In the genomic region with DNA sequence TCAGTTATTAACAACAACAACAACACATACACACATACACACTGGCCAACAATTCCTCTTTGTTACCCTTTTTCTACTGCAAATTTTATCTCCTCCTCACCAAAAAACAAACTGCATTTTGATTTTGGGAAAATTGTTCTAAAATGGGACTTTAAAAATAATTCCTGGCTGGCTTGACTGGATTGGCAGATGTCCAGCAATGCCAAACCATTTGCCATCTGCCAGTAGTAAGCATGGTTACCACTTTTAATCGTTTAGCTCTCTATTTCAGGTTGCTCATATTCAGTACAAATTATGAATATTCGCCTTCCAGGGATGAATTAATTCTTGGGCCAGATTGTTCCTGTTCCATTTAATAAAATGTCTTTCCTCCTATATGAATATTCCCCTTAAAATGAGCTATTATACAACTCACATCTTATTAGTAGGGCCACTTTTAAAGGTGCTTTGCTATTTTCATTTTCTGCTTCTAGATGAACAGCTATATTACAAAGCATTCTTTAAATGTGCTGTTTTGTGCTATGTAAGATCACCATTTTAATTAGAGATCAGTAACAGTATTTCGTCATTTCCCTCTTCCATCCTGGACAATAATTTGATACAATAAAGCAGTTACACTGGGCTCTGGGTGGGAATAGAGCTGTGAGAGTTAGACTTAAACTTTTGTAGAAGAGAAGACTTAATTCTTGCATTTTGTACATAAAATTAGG, we compare ENCODE assay signal across 10 cellular contexts. TPM values are rescaled to one million over a fixed set of nuclear protein-coding genes. Genes with fewer than 3 reads are reported as not detected.
DNase-seq lines count a peak whose midpoint lies in the region; ATAC-seq, FAIRE-seq and TF ChIP-seq lines count a peak whose summit lies in the region.
"Had no signal": no experiment of that assay in that cellular context is flagged by ENCODE, and none has a peak within 500 bp of the region (broad histone marks: within the 10 kb centered on the region; RNA-seq: fewer than 3 reads in every experiment).

No MANE protein-coding gene starts in this region.

- peaks cover 31% of the 10 kb centered on the region for H3K27me3 Mint-ChIP-seq in activated CD4-positive, alpha-beta T cell treated with anti-CD3 and anti-CD28 coated beads, Interleukin-2, amount 10 ng/mL, durations not matched to agents 24 days and 14 days
- H3K27me3 Mint-ChIP-seq in activated naive CD8-positive, alpha-beta T cell, result no peaks in the 10 kb centered on the region
- H3K27me3 Mint-ChIP-seq in type B pancreatic cell, result no peaks in the 10 kb centered on the region

- H4K20me1 ChIP-seq in keratinocyte (ENCODE audit: control insufficient read depth, extremely low read depth, insufficient read depth, low read length), result no peaks in the 10 kb centered on the region

- H3K4me1 ChIP-seq in keratinocyte (ENCODE audit: control insufficient read depth, extremely low read depth, insufficient read depth, low read length), result no peaks in the 10 kb centered on the region
- H3K4me1 ChIP-seq in SJCRH30, result 0 out of 2 replicates have a peak, but pooled peaks cover under 1% of the 10 kb centered on the region
- H3K4me1 ChIP-seq: foreskin keratinocyte had no signal

- H3K4me2 ChIP-seq in keratinocyte (ENCODE audit: control insufficient read depth, extremely low read depth, insufficient read depth, low read depth, low read length), result peak overlapping the region; percentile 24

- no peak for TF ChIP-seq CTCF in keratinocyte (optimal IDR thresholded peaks at IDR 0.05 in 1 of 3, IDR thresholded peaks at IDR 0.05 in 1 of 3, conservative IDR thresholded peaks at IDR 0.05 in 1 of 3; ENCODE audit: extremely low read depth in 1 of 3, insufficient read depth in 2 of 3, low read length in 3 of 3)
- no peak for TF ChIP-seq CTCF in type B pancreatic cell (conservative IDR thresholded peaks at IDR 0.05)

- H3K9me3 Mint-ChIP-seq in activated CD4-positive, alpha-beta T cell treated with anti-CD3 and anti-CD28 coated beads, Interleukin-2, amount 10 ng/mL, durations not matched to agents 24 days and 14 days, result no peaks in the 10 kb centered on the region
- no peaks in the 10 kb centered on the region for H3K9me3 Mint-ChIP-seq in activated naive CD8-positive, alpha-beta T cell (ENCODE audit: low read depth)
- no peaks in the 10 kb centered on the region for H3K9me3 Mint-ChIP-seq in type B pancreatic cell

- H3K27me3 ChIP-seq in keratinocyte (ENCODE audit: control insufficient read depth, extremely low read depth, insufficient read depth, low read length) (no peaks in the 10 kb centered on the region), SJCRH30 (no peaks in the 10 kb centered on the region)
- H3K27me3 ChIP-seq: foreskin keratinocyte had no signal

- H2AFZ ChIP-seq in keratinocyte (ENCODE audit: control insufficient read depth, low read length), result no peak overlapping the region

- no peak for DNase-seq in activated CD4-positive, alpha-beta T cell treated with anti-CD3 and anti-CD28 coated beads, Interleukin-2, amount 10 ng/mL, durations not matched to agents 24 days and 14 days
- DNase-seq in activated CD4-positive, alpha-beta T cell treated with anti-CD3 and anti-CD28 coated beads for 1 hour, result no peak
- DNase-seq in keratinocyte (ENCODE audit: low read depth, low spot score), result no peak
- no peak for DNase-seq in SJCRH30
- no peak for DNase-seq in type B pancreatic cell (ENCODE audit: extremely low spot score, unreplicated experiment)
- DNase-seq: activated CD4-positive, alpha-beta T cell treated with anti-CD3 and anti-CD28 coated beads, Interleukin-2, amount 50 U/mL, for 48 hours; foreskin keratinocyte had no signal

- FAIRE-seq in keratinocyte (lab: Jason Lieb, UNC), result no peak

- no peak overlapping the region for H3K9ac ChIP-seq in keratinocyte (ENCODE audit: control insufficient read depth, extremely low read depth, insufficient read depth, low read length)

- no peaks in the 10 kb centered on the region for H3K36me3 ChIP-seq in keratinocyte (ENCODE audit: control insufficient read depth in 2 of 2, extremely low read depth in 1 of 2, insufficient read depth in 2 of 2, low read length in 2 of 2)
- H3K36me3 ChIP-seq in SJCRH30, result 0 out of 2 replicates have a peak, but pooled peaks cover 2% of the 10 kb centered on the region

- H3K4me1 Mint-ChIP-seq in activated CD4-positive, alpha-beta T cell treated with anti-CD3 and anti-CD28 coated beads, Interleukin-2, amount 10 ng/mL, durations not matched to agents 24 days and 14 days, result peaks cover 18% of the 10 kb centered on the region
- H3K4me1 Mint-ChIP-seq in activated naive CD8-positive, alpha-beta T cell (ENCODE audit: low read depth), result peaks cover 36% of the 10 kb centered on the region
- peaks cover 25% of the 10 kb centered on the region for H3K4me1 Mint-ChIP-seq in type B pancreatic cell (ENCODE audit: unreplicated experiment)

- H3K4me3 Mint-ChIP-seq in activated CD4-positive, alpha-beta T cell treated with anti-CD3 and anti-CD28 coated beads, Interleukin-2, amount 10 ng/mL, durations not matched to agents 24 days and 14 days, result peak overlapping the region; percentile 17
- H3K4me3 Mint-ChIP-seq in activated naive CD8-positive, alpha-beta T cell, result peak overlapping the region; percentile 62
- H3K4me3 Mint-ChIP-seq in type B pancreatic cell, result no peak overlapping the region

- peaks cover 1% of the 10 kb centered on the region for H3K36me3 Mint-ChIP-seq in activated CD4-positive, alpha-beta T cell treated with anti-CD3 and anti-CD28 coated beads, Interleukin-2, amount 10 ng/mL, durations not matched to agents 24 days and 14 days (ENCODE audit: low read depth)
- no peaks in the 10 kb centered on the region for H3K36me3 Mint-ChIP-seq in activated naive CD8-positive, alpha-beta T cell
- H3K36me3 Mint-ChIP-seq in type B pancreatic cell, result no peaks in the 10 kb centered on the region

- no peaks in the 10 kb centered on the region for H3K9me1 ChIP-seq in keratinocyte (ENCODE audit: control insufficient read depth, extremely low read depth, insufficient read depth, low read length)

- H3K9me3 ChIP-seq in keratinocyte (ENCODE audit: control insufficient read depth, low read depth, low read length) (no peaks in the 10 kb centered on the region), SJCRH30 (replicated peaks) (no peaks in the 10 kb centered on the region)

- no peak for ATAC-seq in HG03280 (IDR thresholded peaks at IDR 0.05; ENCODE audit: unreplicated experiment)
- ATAC-seq: foreskin keratinocyte had no signal

- intact Hi-C loops in activated CD4-positive, alpha-beta T cell treated with anti-CD3 and anti-CD28 coated beads, Interleukin-2, amount 10 ng/mL, durations not matched to agents 24 days and 14 days (cut with micrococcal nuclease), result no loop called here

- dilution Hi-C loops in keratinocyte (cut with MboI; ENCODE audit: extremely low pct_ligation_motif_present, low sequenced_read_pairs), result no loop called here

- H3K79me2 ChIP-seq in keratinocyte (ENCODE audit: control insufficient read depth, insufficient read depth, low read length), result no peaks in the 10 kb centered on the region

- H3K27ac ChIP-seq in keratinocyte (ENCODE audit: control insufficient read depth, insufficient read depth, low read length) (no peak overlapping the region), temporal lobe (ENCODE audit: low read depth, low read length) (peak overlapping the region; percentile 95), SJCRH30 (no peak overlapping the region)
- H3K27ac ChIP-seq: foreskin keratinocyte had no signal

- H3K4me3 ChIP-seq in keratinocyte (ENCODE audit: control insufficient read depth in 2 of 3, extremely low read depth in 1 of 3, insufficient read depth in 2 of 3, low read depth in 1 of 3, low read length in 3 of 3) (no peak overlapping the region), SJCRH30 (no peak overlapping the region)

- H3K27ac Mint-ChIP-seq in activated CD4-positive, alpha-beta T cell treated with anti-CD3 and anti-CD28 coated beads, Interleukin-2, amount 10 ng/mL, durations not matched to agents 24 days and 14 days, result no peak overlapping the region
- H3K27ac Mint-ChIP-seq in activated naive CD8-positive, alpha-beta T cell, result no peak overlapping the region
- H3K27ac Mint-ChIP-seq in type B pancreatic cell, result no peak overlapping the region

RNA-seq across cellular contexts. Expression of a gene that starts 35.6 kb away (rescaled TPM):
- total RNA-seq in activated CD4-positive, alpha-beta T cell treated with anti-CD3 and anti-CD28 coated beads, Interleukin-2, amount 10 ng/mL, durations not matched to agents 24 days and 14 days, result 46.2 TPM in 2 replicates
- 9.5 to 19.8 TPM (median 17.3 TPM) in 3 replicates for polyA plus RNA-seq in keratinocyte
- polyA plus RNA-seq in keratinocyte (2011; ENCODE audit: low read depth), result 83.1 TPM
- 17.0 and 27.9 TPM in 2 replicates for polyA plus RNA-seq in keratinocyte (2011; cell fraction: cytosol; rRNA removed)
- polyA plus RNA-seq in keratinocyte (2011; cell fraction: nucleus; rRNA removed), result 21.1 and 30.5 TPM in 2 replicates
- polyA plus RNA-seq in keratinocyte (2012; ENCODE audit: low replicate concordance), result 21.5 and 34.8 TPM in 2 replicates
- polyA minus RNA-seq in keratinocyte, result 1.8 to 8.0 TPM (median 2.8 TPM) in 3 replicates
- polyA minus RNA-seq in keratinocyte (2011; cell fraction: cytosol; rRNA and poly(A)+ RNA removed), result 5.9 TPM
- polyA minus RNA-seq in keratinocyte (2011; cell fraction: nucleus; rRNA and poly(A)+ RNA removed), result 3.4 and 6.5 TPM in 2 replicates
- total RNA-seq in temporal lobe, result 12.8 TPM
- 11.4 and 17.0 TPM in 2 replicates for total RNA-seq in SJCRH30 (2014; rRNA removed; shearing (Covaris generic))
- total RNA-seq in type B pancreatic cell (ENCODE audit: low replicate concordance), result 35.4 TPM in 2 replicates
